In the genomic region with DNA sequence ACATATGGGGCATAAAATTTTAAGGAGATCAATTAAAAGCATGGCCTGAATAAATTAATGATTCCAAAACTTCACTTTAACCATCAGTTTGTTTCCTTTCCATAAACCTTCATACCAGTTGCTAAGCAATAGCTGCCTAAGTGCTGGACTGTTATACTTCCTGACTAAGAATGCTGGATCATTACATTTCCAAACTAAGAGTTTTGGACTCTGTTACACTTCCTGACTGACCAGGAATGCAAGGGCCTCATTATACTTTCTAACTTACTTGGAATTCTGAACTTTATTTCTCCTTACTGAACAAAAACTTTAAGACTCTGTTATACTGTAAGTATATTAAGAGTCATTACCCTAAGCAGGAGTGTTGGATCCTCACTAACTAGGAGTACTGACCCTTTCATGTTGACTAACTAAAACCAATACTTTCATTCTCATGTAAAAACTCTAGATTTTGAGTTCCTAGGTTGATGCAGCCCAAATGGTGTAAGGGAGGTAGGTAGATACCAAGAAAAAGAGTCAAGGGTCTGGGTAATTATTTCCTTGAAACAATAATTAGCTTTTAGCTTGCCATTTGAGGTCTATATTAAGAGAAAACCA, we compare ENCODE assay signal across 16 cellular contexts.
A peak's percentile ranks its signal among the peaks of the same experiment; 100 is the strongest.
DNase-seq lines count a peak whose midpoint lies in the region; ATAC-seq and TF ChIP-seq lines count a peak whose summit lies in the region.
"Had no signal": no experiment of that assay in that cellular context is flagged by ENCODE, and none has a peak within 500 bp of the region (broad histone marks: within the 10 kb centered on the region; RNA-seq: fewer than 3 reads in every experiment).

No MANE protein-coding gene starts in this region.

- DNase-seq in GM19240 (ENCODE audit: insufficient read length, low spot score) = peak; percentile 3
- DNase-seq in SK-N-SH = no peak
- DNase-seq in glomerular endothelial cell (ENCODE audit: extremely low read depth, low read depth, low spot score) = peak; percentile 36
- DNase-seq in renal cortical epithelial cell (ENCODE audit: low read depth) = peak; percentile 81
- DNase-seq in NCI-H526 (lab: John Stamatoyannopoulos, UW) = no peak
- no peak for DNase-seq in activated CD4-positive, alpha-beta T cell treated with anti-CD3 and anti-CD28 coated beads, Interleukin-2, amount 10 ng/mL, durations not matched to agents 7 days and 5 days
- DNase-seq: activated CD4-positive, alpha-beta memory T cell treated with anti-CD3 and anti-CD28 coated beads for 36 hours; activated naive CD4-positive, alpha-beta T cell; cortex of kidney; NCI-H1417; nephron progenitor cell; stimulated activated CD4-positive, alpha-beta T cell treated with anti-CD3 and anti-CD28 coated beads, Interleukin-1b, Interleukin-23, amount 100 ng/mL, for 48 hours; stimulated activated naive CD4-positive, alpha-beta T cell treated with Interleukin-2 at 50 U/mL for 16 hours had no signal

- H3F3A ChIP-seq in SK-N-SH (replicated peaks; ENCODE audit: insufficient read depth) = peaks cover 4% of the 10 kb centered on the region

- H3K27ac ChIP-seq in SK-N-SH (ENCODE audit: low read depth in 2 of 2, low read length in 1 of 2) = peak overlapping the region; percentile 39 to 50; a peak in 3 of 4 replicates

- H3K79me2 ChIP-seq in SK-N-SH (ENCODE audit: insufficient read depth) = peaks cover 32% of the 10 kb centered on the region

- H2AFZ ChIP-seq in SK-N-SH (ENCODE audit: low read depth) = no peak overlapping the region

- no peak overlapping the region for H3K4me3 Mint-ChIP-seq in activated T-helper 17 cell treated with anti-CD3 and anti-CD28 coated beads, Interleukin-2, amount 50 U/mL, for 72 hours
- no peak overlapping the region for H3K4me3 Mint-ChIP-seq in activated CD4-positive, alpha-beta T cell treated with anti-CD3 and anti-CD28 coated beads, Interleukin-2, amount 10 ng/mL, durations not matched to agents 7 days and 5 days
- H3K4me3 Mint-ChIP-seq: activated CD4-positive, alpha-beta memory T cell treated with anti-CD3 and anti-CD28 coated beads for 36 hours; nephron progenitor cell; T-helper 1 cell treated with Interleukin-12 subunit alpha and Interleukin-12 subunit beta and Interleukin-4 antibody, amounts not matched to agents 30 μg/mL and 1 μg/mL, for 36 hours had no signal

- H3K9ac ChIP-seq in SK-N-SH = no peak overlapping the region

- no peaks in the 10 kb centered on the region for H3K36me3 Mint-ChIP-seq in activated T-helper 17 cell treated with anti-CD3 and anti-CD28 coated beads, Interleukin-2, amount 50 U/mL, for 72 hours (ENCODE audit: low read depth)
- H3K36me3 Mint-ChIP-seq in activated CD4-positive, alpha-beta T cell treated with anti-CD3 and anti-CD28 coated beads, Interleukin-2, amount 10 ng/mL, durations not matched to agents 7 days and 5 days (ENCODE audit: low read depth) = peaks cover 14% of the 10 kb centered on the region

- peaks cover 12% of the 10 kb centered on the region for H3K4me1 Mint-ChIP-seq in activated T-helper 17 cell treated with anti-CD3 and anti-CD28 coated beads, Interleukin-2, amount 50 U/mL, for 72 hours
- H3K4me1 Mint-ChIP-seq in activated CD4-positive, alpha-beta T cell treated with anti-CD3 and anti-CD28 coated beads, Interleukin-2, amount 10 ng/mL, durations not matched to agents 7 days and 5 days = peaks cover 3% of the 10 kb centered on the region
- H3K4me1 Mint-ChIP-seq: nephron progenitor cell had no signal

- no peaks in the 10 kb centered on the region; a peak in 1 of 4 replicates for H3K4me1 ChIP-seq in SK-N-SH (ENCODE audit: control insufficient read depth in 1 of 2, insufficient read depth in 2 of 2, low read depth in 1 of 2, low read length in 1 of 2)

- no peak overlapping the region for H3K4me3 ChIP-seq in SK-N-SH (ENCODE audit: low read depth in 2 of 2, low read length in 1 of 2)

- no peaks in the 10 kb centered on the region for H3K9me2 ChIP-seq in SK-N-SH

- no peaks in the 10 kb centered on the region for H3K27me3 ChIP-seq in SK-N-SH (ENCODE audit: insufficient read depth)

- H3K9me3 Mint-ChIP-seq in activated T-helper 17 cell treated with anti-CD3 and anti-CD28 coated beads, Interleukin-2, amount 50 U/mL, for 72 hours = no peaks in the 10 kb centered on the region
- peaks cover 5% of the 10 kb centered on the region for H3K9me3 Mint-ChIP-seq in activated CD4-positive, alpha-beta T cell treated with anti-CD3 and anti-CD28 coated beads, Interleukin-2, amount 10 ng/mL, durations not matched to agents 7 days and 5 days

- no peak for TF ChIP-seq RAD21 in SK-N-SH (IDR thresholded peaks at IDR 0.05; ENCODE audit: low read length)

- no peak for TF ChIP-seq CTCF in SK-N-SH (IDR thresholded peaks at IDR 0.05)

- peaks cover 2 to 12% of the 10 kb centered on the region in 2 experiments for H3K36me3 ChIP-seq in SK-N-SH (replicated peaks in 1 of 2; ENCODE audit: control insufficient read depth in 1 of 2, insufficient read depth in 2 of 2, low read length in 1 of 2)

- POLR2A ChIA-PET in SK-N-SH (lab: Yijun Ruan, JAX) = no interaction called here
- POLR2A ChIA-PET in activated CD4-positive, alpha-beta T cell treated with anti-CD3 and anti-CD28 coated beads, Interleukin-2, amount 10 ng/mL, durations not matched to agents 7 days and 5 days (lab: Charles Lee) = no interaction called here

- no peak for TF ChIP-seq EP300 in SK-N-SH (IDR thresholded peaks at IDR 0.05; ENCODE audit: borderline replicate concordance in 1 of 2, low read depth in 1 of 2, low read length in 1 of 2)

- CTCF ChIA-PET in SK-N-SH (lab: Yijun Ruan, JAX) = no interaction called here
- CTCF ChIA-PET in activated CD4-positive, alpha-beta T cell treated with anti-CD3 and anti-CD28 coated beads, Interleukin-2, amount 10 ng/mL, durations not matched to agents 7 days and 5 days (lab: Charles Lee) = no interaction called here

- no peaks in the 10 kb centered on the region for H3K27me3 Mint-ChIP-seq in activated T-helper 17 cell treated with anti-CD3 and anti-CD28 coated beads, Interleukin-2, amount 50 U/mL, for 72 hours
- H3K27me3 Mint-ChIP-seq in activated CD4-positive, alpha-beta T cell treated with anti-CD3 and anti-CD28 coated beads, Interleukin-2, amount 10 ng/mL, durations not matched to agents 7 days and 5 days = no peaks in the 10 kb centered on the region
- H3K27me3 Mint-ChIP-seq: activated CD4-positive, alpha-beta memory T cell treated with anti-CD3 and anti-CD28 coated beads for 36 hours had no signal

- H4K20me1 ChIP-seq in SK-N-SH (ENCODE audit: insufficient read depth) = no peaks in the 10 kb centered on the region

- no peak overlapping the region for H3K27ac Mint-ChIP-seq in activated T-helper 17 cell treated with anti-CD3 and anti-CD28 coated beads, Interleukin-2, amount 50 U/mL, for 72 hours
- no peak overlapping the region for H3K27ac Mint-ChIP-seq in activated CD4-positive, alpha-beta T cell treated with anti-CD3 and anti-CD28 coated beads, Interleukin-2, amount 10 ng/mL, durations not matched to agents 7 days and 5 days
- H3K27ac Mint-ChIP-seq: activated CD4-positive, alpha-beta memory T cell treated with anti-CD3 and anti-CD28 coated beads for 36 hours; nephron progenitor cell; T-helper 1 cell treated with Interleukin-12 subunit alpha and Interleukin-12 subunit beta and Interleukin-4 antibody, amounts not matched to agents 30 μg/mL and 1 μg/mL, for 36 hours had no signal

- H3K9me3 ChIP-seq in SK-N-SH = no peaks in the 10 kb centered on the region

- no peak overlapping the region for H3K4me2 ChIP-seq in SK-N-SH

- ATAC-seq in activated T-helper 17 cell treated with anti-CD3 and anti-CD28 coated beads, Interleukin-2, amount 50 U/mL, for 72 hours (replicated peaks) = no peak
- ATAC-seq in GM19455 (IDR thresholded peaks at IDR 0.05; ENCODE audit: unreplicated experiment) = no peak

TF ChIP-seq in SK-N-SH, 30 proteins besides CTCF, POLR2A, EP300 and RAD21 (continues in another document):
- TF ChIP-seq JUND (IDR thresholded peaks at IDR 0.05) = no peak
- TF ChIP-seq RXRA (IDR thresholded peaks at IDR 0.05; ENCODE audit: borderline replicate concordance, low read depth) = no peak
- TF ChIP-seq GATA2 (CRISPR knock-in tag; IDR thresholded peaks at IDR 0.05) = no peak
- no peak for TF ChIP-seq NRF1 (IDR thresholded peaks at IDR 0.05; ENCODE audit: low read depth, low read length)
- TF ChIP-seq, protein P1, sequence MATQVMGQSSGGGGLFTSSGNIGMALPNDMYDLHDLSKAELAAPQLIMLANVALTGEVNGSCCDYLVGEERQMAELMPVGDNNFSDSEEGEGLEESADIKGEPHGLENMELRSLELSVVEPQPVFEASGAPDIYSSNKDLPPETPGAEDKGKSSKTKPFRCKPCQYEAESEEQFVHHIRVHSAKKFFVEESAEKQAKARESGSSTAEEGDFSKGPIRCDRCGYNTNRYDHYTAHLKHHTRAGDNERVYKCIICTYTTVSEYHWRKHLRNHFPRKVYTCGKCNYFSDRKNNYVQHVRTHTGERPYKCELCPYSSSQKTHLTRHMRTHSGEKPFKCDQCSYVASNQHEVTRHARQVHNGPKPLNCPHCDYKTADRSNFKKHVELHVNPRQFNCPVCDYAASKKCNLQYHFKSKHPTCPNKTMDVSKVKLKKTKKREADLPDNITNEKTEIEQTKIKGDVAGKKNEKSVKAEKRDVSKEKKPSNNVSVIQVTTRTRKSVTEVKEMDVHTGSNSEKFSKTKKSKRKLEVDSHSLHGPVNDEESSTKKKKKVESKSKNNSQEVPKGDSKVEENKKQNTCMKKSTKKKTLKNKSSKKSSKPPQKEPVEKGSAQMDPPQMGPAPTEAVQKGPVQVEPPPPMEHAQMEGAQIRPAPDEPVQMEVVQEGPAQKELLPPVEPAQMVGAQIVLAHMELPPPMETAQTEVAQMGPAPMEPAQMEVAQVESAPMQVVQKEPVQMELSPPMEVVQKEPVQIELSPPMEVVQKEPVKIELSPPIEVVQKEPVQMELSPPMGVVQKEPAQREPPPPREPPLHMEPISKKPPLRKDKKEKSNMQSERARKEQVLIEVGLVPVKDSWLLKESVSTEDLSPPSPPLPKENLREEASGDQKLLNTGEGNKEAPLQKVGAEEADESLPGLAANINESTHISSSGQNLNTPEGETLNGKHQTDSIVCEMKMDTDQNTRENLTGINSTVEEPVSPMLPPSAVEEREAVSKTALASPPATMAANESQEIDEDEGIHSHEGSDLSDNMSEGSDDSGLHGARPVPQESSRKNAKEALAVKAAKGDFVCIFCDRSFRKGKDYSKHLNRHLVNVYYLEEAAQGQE (IDR thresholded peaks at IDR 0.05; ENCODE audit: low read depth, low read length) = no peak
- TF ChIP-seq, protein P2, sequence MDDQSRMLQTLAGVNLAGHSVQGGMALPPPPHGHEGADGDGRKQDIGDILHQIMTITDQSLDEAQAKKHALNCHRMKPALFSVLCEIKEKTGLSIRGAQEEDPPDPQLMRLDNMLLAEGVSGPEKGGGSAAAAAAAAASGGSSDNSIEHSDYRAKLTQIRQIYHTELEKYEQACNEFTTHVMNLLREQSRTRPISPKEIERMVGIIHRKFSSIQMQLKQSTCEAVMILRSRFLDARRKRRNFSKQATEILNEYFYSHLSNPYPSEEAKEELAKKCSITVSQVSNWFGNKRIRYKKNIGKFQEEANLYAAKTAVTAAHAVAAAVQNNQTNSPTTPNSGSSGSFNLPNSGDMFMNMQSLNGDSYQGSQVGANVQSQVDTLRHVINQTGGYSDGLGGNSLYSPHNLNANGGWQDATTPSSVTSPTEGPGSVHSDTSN (IDR thresholded peaks at IDR 0.05) = no peak
- no peak for TF ChIP-seq CHD2 (IDR thresholded peaks at IDR 0.05; ENCODE audit: low read length, partially characterized antibody)
- TF ChIP-seq SIN3A (IDR thresholded peaks at IDR 0.05; ENCODE audit: borderline replicate concordance, low read depth, low read length) = no peak

Comparison
In these comparisons a context has a peak if more than half of its experiments do, and no peak if none do; other contexts are left out.
1. DNase-seq: peak in GM19240 (single experiment), glomerular endothelial cell (single experiment) and renal cortical epithelial cell (single experiment); none in SK-N-SH (single experiment), NCI-H526 (0 of 2) and activated CD4-positive, alpha-beta T cell treated with anti-CD3 and anti-CD28 coated beads, Interleukin-2, amount 10 ng/mL, durations not matched to agents 7 days and 5 days (single experiment).